In genomic region chr16:67857547-67858233, GRCh38 we compare ENCODE assay signal across 8 cellular contexts. TPM values are rescaled to one million over a fixed set of nuclear protein-coding genes. Genes with fewer than 3 reads are reported as not detected.
DNase-seq lines count a peak whose midpoint lies in the region; ATAC-seq and TF ChIP-seq lines count a peak whose summit lies in the region.

No MANE protein-coding gene starts in this region.

- H3K36me3 Mint-ChIP-seq in activated CD8-positive, alpha-beta memory T cell treated with anti-CD3 and anti-CD28 coated beads, Interleukin-2, amount 10 ng/mL, durations not matched to agents 7 days and 5 days: peaks cover 12% of the 10 kb centered on the region

- intact Hi-C loops in PC-9 (cut with micrococcal nuclease; ENCODE audit: unreplicated experiment): loop anchor here (5.0 kb wide), 2 partner anchors 140 to 180 kb away; partner anchors contain the start of gene GFOD2

- H3K4me2 ChIP-seq in PC-9: peak overlapping the region; percentile 62

- no TSS peak for BruUV-seq in PC-9 (replicated peaks; lab: Mats Ljungman, UMichigan)

- no peaks in the 10 kb centered on the region for H3K9me2 ChIP-seq in PC-9 (ENCODE audit: insufficient read depth)

- POLR2A ChIA-PET in PC-9 (lab: Charles Lee; ENCODE audit: unreplicated experiment): interaction anchor here (0.5 to 1.1 kb wide), 4 partner anchors 13 to 387 kb away, joined by 3 to 8 read pairs (median 4); partner anchors contain the start of gene PLA2G15

- H3K27me3 ChIP-seq in PC-9 (ENCODE audit: insufficient read depth, low read depth) (no peaks in the 10 kb centered on the region), duodenal mucosa (ENCODE audit: control insufficient read depth in 1 of 2, insufficient read depth in 2 of 2, low read length in 2 of 2) (no peaks in the 10 kb centered on the region), lung (ENCODE audit: control insufficient read depth, insufficient read depth) (no peaks in the 10 kb centered on the region), upper lobe of left lung (no peaks in the 10 kb centered on the region)

- no peak for TF ChIP-seq CTCF in PC-9 (conservative IDR thresholded peaks at IDR 0.05)
- no peak for TF ChIP-seq CTCF in lung (IDR thresholded peaks at IDR 0.05; ENCODE audit: control extremely low read depth, extremely low read depth)
- peak in 1 of 6 experiments; percentile 5 for TF ChIP-seq CTCF in upper lobe of left lung (IDR thresholded peaks at IDR 0.05)

- 32 to 69% methylated on average over 3 of the region's 3 CpGs for WGBS in lung, 2 donors
- 33 to 36% methylated on average over 3 of the region's 3 CpGs for WGBS in upper lobe of left lung, 2 donors

- no peak overlapping the region for H3K4me3 Mint-ChIP-seq in activated CD8-positive, alpha-beta memory T cell treated with anti-CD3 and anti-CD28 coated beads, Interleukin-2, amount 10 ng/mL, durations not matched to agents 7 days and 5 days

- peaks cover 95% of the 10 kb centered on the region for H4K20me1 ChIP-seq in PC-9 (ENCODE audit: insufficient read depth)

- no peaks in the 10 kb centered on the region for H3K9me3 Mint-ChIP-seq in activated CD8-positive, alpha-beta memory T cell treated with anti-CD3 and anti-CD28 coated beads, Interleukin-2, amount 10 ng/mL, durations not matched to agents 7 days and 5 days (ENCODE audit: low read depth)

- peak overlapping the region; percentile 49 for H3K27ac Mint-ChIP-seq in activated CD8-positive, alpha-beta memory T cell treated with anti-CD3 and anti-CD28 coated beads, Interleukin-2, amount 10 ng/mL, durations not matched to agents 7 days and 5 days

- ATAC-seq in activated CD8-positive, alpha-beta memory T cell treated with anti-CD3 and anti-CD28 coated beads, Interleukin-2, amount 10 ng/mL, durations not matched to agents 7 days and 5 days: peak; percentile 67
- peak; percentile 91 for ATAC-seq in lung (ENCODE audit: insufficient read depth, low FRiP score)
- peak; percentile 95 for ATAC-seq in upper lobe of left lung (ENCODE audit: low FRiP score in 2 of 2)
- no peak for ATAC-seq in GM18502 (IDR thresholded peaks at IDR 0.05; ENCODE audit: poor library complexity, unreplicated experiment)
- no peak for ATAC-seq in HG03521 (IDR thresholded peaks at IDR 0.05; ENCODE audit: unreplicated experiment)

- no peak for DNase-seq in activated CD8-positive, alpha-beta memory T cell treated with anti-CD3 and anti-CD28 coated beads, Interleukin-2, amount 10 ng/mL, durations not matched to agents 7 days and 5 days
- DNase-seq in activated CD8-positive, alpha-beta memory T cell treated with anti-CD3 and anti-CD28 coated beads, Interleukin-2, amount 50 U/mL, for 48 hours: no peak
- DNase-seq in PC-9: peak; percentile 88 to 98
- DNase-seq in lung (ENCODE audit: low spot score): peak; percentile 90
- peak in 1 of 2 donors; percentile 82 for DNase-seq in upper lobe of left lung

- H3K27me3 Mint-ChIP-seq in activated CD8-positive, alpha-beta memory T cell treated with anti-CD3 and anti-CD28 coated beads, Interleukin-2, amount 10 ng/mL, durations not matched to agents 7 days and 5 days: no peaks in the 10 kb centered on the region

- TF ChIP-seq EP300 in upper lobe of left lung (IDR thresholded peaks at IDR 0.05): peak; percentile 36 to 59 (median 46)

- H3K36me3 ChIP-seq in PC-9 (ENCODE audit: low read depth) (peaks cover 15% of the 10 kb centered on the region; the same call in 1 of the 2 replicates), duodenal mucosa (ENCODE audit: control insufficient read depth in 1 of 2, insufficient read depth in 2 of 2, low read length in 2 of 2) (peaks cover 3 to 16% of the 10 kb centered on the region in 2 donors), lung (ENCODE audit: control insufficient read depth in 2 of 2, insufficient read depth in 2 of 2, low read length in 2 of 2) (peaks cover 0 to 5% of the 10 kb centered on the region in 2 donors), upper lobe of left lung (peaks cover 0 to 8% (median 0%) of the 10 kb centered on the region in 4 donors)

- H3K4me1 ChIP-seq in PC-9 (replicated peaks; ENCODE audit: insufficient read depth): peaks cover 52% of the 10 kb centered on the region
- peaks cover 17 to 26% of the 10 kb centered on the region in 2 donors for H3K4me1 ChIP-seq in duodenal mucosa (ENCODE audit: control insufficient read depth in 1 of 2, insufficient read depth in 2 of 2, low read length in 2 of 2)
- peaks cover 19 to 49% of the 10 kb centered on the region in 2 donors for H3K4me1 ChIP-seq in lung (ENCODE audit: control insufficient read depth in 2 of 2, insufficient read depth in 2 of 2, low read length in 2 of 2)
- peaks cover 27 to 37% (median 30%) of the 10 kb centered on the region in 4 donors for H3K4me1 ChIP-seq in upper lobe of left lung

- peaks cover 92% of the 10 kb centered on the region for H3K79me2 ChIP-seq in PC-9 (ENCODE audit: low read depth)

- H3K9me3 ChIP-seq in PC-9 (ENCODE audit: insufficient read depth, low read depth) (no peaks in the 10 kb centered on the region), duodenal mucosa (ENCODE audit: control insufficient read depth in 1 of 2, low read length in 2 of 2) (no peaks in the 10 kb centered on the region), lung (ENCODE audit: control insufficient read depth in 2 of 2, insufficient read depth in 1 of 2, low read length in 1 of 2) (no peaks in the 10 kb centered on the region), upper lobe of left lung (no peaks in the 10 kb centered on the region)

- no peak overlapping the region for H2AFZ ChIP-seq in PC-9

- peak overlapping the region; percentile 69 for H3K27ac ChIP-seq in PC-9
- H3K27ac ChIP-seq in duodenal mucosa (ENCODE audit: low read depth, low read length): peak overlapping the region; percentile 63
- H3K27ac ChIP-seq in lung (ENCODE audit: low read depth in 1 of 2, low read length in 1 of 2): peak overlapping the region; percentile 84 to 94
- peak overlapping the region; percentile 66 to 90 (median 78) for H3K27ac ChIP-seq in upper lobe of left lung

- TF ChIP-seq POLR2A in upper lobe of left lung (IDR thresholded peaks at IDR 0.05): no peak

- CTCF ChIA-PET in activated CD8-positive, alpha-beta memory T cell treated with anti-CD3 and anti-CD28 coated beads, Interleukin-2, amount 10 ng/mL, durations not matched to agents 7 days and 5 days (lab: Charles Lee): interaction anchor here (0.8 to 3.6 kb wide), 3 partner anchors 9 to 113 kb away, joined by 3 to 14 read pairs (median 3); no protein-coding TSS in a partner anchor
- CTCF ChIA-PET in PC-9 (lab: Charles Lee): interaction anchor here (0.6 kb wide), 1 partner anchor 183 kb away, joined by 3 read pairs; no protein-coding TSS in a partner anchor

- H3K4me1 Mint-ChIP-seq in activated CD8-positive, alpha-beta memory T cell treated with anti-CD3 and anti-CD28 coated beads, Interleukin-2, amount 10 ng/mL, durations not matched to agents 7 days and 5 days: peaks cover 17% of the 10 kb centered on the region

- peak overlapping the region in 1 of 2 donors; percentile 49 for H3K9ac ChIP-seq in duodenal mucosa (ENCODE audit: low read depth in 1 of 2, low read length in 2 of 2)

- peaks cover 54% of the 10 kb centered on the region for H3F3A ChIP-seq in PC-9 (ENCODE audit: insufficient read depth, low read depth)

- H3K4me3 ChIP-seq in PC-9 (no peak overlapping the region; the same call in 1 of the 2 replicates), duodenal mucosa (ENCODE audit: low read depth in 1 of 2, low read length in 2 of 2) (no peak overlapping the region), lung (no peak overlapping the region), upper lobe of left lung (no peak overlapping the region)

RNA-seq across cellular contexts. Expression of gene CENPT, which starts 10.2 kb away (rescaled TPM):
- 10 to 100 TPM; 61.8 to 69.3 TPM for total RNA-seq in activated CD8-positive, alpha-beta memory T cell treated with anti-CD3 and anti-CD28 coated beads, Interleukin-2, amount 10 ng/mL, durations not matched to agents 7 days and 5 days
- total RNA-seq in PC-9 (2021) (32.7 and 33.8 TPM in 2 replicates), lung (10 to 100 TPM; 28.5 to 35.4 TPM), upper lobe of left lung (100 to 1,000 TPM in 1 of 6 donors, 10 to 100 TPM in 5; 30.6 to 201 (median 50.6) TPM)
- 10 to 100 TPM; 30.6 to 47.5 TPM for polyA plus RNA-seq in lung

RNA-seq across cellular contexts. Expression of gene NUTF2, which starts 11.0 kb away (rescaled TPM):
- total RNA-seq in activated CD8-positive, alpha-beta memory T cell treated with anti-CD3 and anti-CD28 coated beads, Interleukin-2, amount 10 ng/mL, durations not matched to agents 7 days and 5 days: 100 to 1,000 TPM; 114 to 137 TPM
- total RNA-seq in PC-9 (2021): 94.2 and 147 TPM in 2 replicates
- 10 to 100 TPM; 49.7 to 98.9 TPM for total RNA-seq in lung
- polyA plus RNA-seq in lung: 100 to 1,000 TPM; 104 to 164 TPM
- 100 to 1,000 TPM in 2 of 6 donors, 10 to 100 TPM in 4; 50.2 to 203 (median 78.3) TPM for total RNA-seq in upper lobe of left lung

RNA-seq across cellular contexts. Expression of gene EDC4, which starts 15.2 kb away (rescaled TPM):
- 100 to 1,000 TPM; 122 to 124 TPM for total RNA-seq in activated CD8-positive, alpha-beta memory T cell treated with anti-CD3 and anti-CD28 coated beads, Interleukin-2, amount 10 ng/mL, durations not matched to agents 7 days and 5 days
- total RNA-seq in PC-9 (2021) (48.8 and 52.7 TPM in 2 replicates), lung (10 to 100 TPM; 41.9 to 60.5 TPM), upper lobe of left lung (100 to 1,000 TPM in 1 of 6 donors, 10 to 100 TPM in 5; 41.6 to 101 (median 65.0) TPM)
- polyA plus RNA-seq in lung: 10 to 100 TPM; 33.5 to 37.0 TPM

RNA-seq across cellular contexts. Expression of gene THAP11, which starts 15.6 kb away (rescaled TPM):
- 10 to 100 TPM; 47.9 to 52.7 TPM for total RNA-seq in activated CD8-positive, alpha-beta memory T cell treated with anti-CD3 and anti-CD28 coated beads, Interleukin-2, amount 10 ng/mL, durations not matched to agents 7 days and 5 days
- total RNA-seq in PC-9 (2021) (18.9 and 23.2 TPM in 2 replicates), lung (10 to 100 TPM; 27.8 to 31.1 TPM), upper lobe of left lung (10 to 100 TPM; 28.3 to 66.3 (median 34.3) TPM)
- polyA plus RNA-seq in lung: 10 to 100 TPM in 1 of 2 donors, 1 to 10 TPM in 1; 9.6 to 21.5 TPM

RNA-seq across cellular contexts. Expression of gene NRN1L, which starts 27.0 kb away (rescaled TPM):
- total RNA-seq in activated CD8-positive, alpha-beta memory T cell treated with anti-CD3 and anti-CD28 coated beads, Interleukin-2, amount 10 ng/mL, durations not matched to agents 7 days and 5 days: under 1 TPM; 0.45 to 0.99 TPM
- 1.3 TPM in 1 of 2 replicates, not detected in the other for total RNA-seq in PC-9 (2021)
- 1 to 10 TPM; 2.1 to 5.8 TPM for total RNA-seq in lung
- 1 to 10 TPM; 1.1 to 5.0 TPM for polyA plus RNA-seq in lung
- 1 to 10 TPM in 5 of 6 donors, not detected in 1; 1.6 to 4.2 (median 2.3) TPM for total RNA-seq in upper lobe of left lung

Comparison
In these comparisons a context has a peak if more than half of its experiments do, and no peak if none do; other contexts are left out.
1. ATAC-seq: peak in activated CD8-positive, alpha-beta memory T cell treated with anti-CD3 and anti-CD28 coated beads, Interleukin-2, amount 10 ng/mL, durations not matched to agents 7 days and 5 days (single experiment), lung (single experiment) and upper lobe of left lung (2 of 2); none in GM18502 (single experiment) and HG03521 (single experiment).
2. DNase-seq: peak in PC-9 (2 of 2) and lung (single experiment); none in activated CD8-positive, alpha-beta memory T cell treated with anti-CD3 and anti-CD28 coated beads, Interleukin-2, amount 10 ng/mL, durations not matched to agents 7 days and 5 days (single experiment) and activated CD8-positive, alpha-beta memory T cell treated with anti-CD3 and anti-CD28 coated beads, Interleukin-2, amount 50 U/mL, for 48 hours (single experiment).
3. Peak in every context shown above with its lines, with median percentiles within 50 percentile points of each other: H3K27ac ChIP-seq.